In the genomic region with DNA sequence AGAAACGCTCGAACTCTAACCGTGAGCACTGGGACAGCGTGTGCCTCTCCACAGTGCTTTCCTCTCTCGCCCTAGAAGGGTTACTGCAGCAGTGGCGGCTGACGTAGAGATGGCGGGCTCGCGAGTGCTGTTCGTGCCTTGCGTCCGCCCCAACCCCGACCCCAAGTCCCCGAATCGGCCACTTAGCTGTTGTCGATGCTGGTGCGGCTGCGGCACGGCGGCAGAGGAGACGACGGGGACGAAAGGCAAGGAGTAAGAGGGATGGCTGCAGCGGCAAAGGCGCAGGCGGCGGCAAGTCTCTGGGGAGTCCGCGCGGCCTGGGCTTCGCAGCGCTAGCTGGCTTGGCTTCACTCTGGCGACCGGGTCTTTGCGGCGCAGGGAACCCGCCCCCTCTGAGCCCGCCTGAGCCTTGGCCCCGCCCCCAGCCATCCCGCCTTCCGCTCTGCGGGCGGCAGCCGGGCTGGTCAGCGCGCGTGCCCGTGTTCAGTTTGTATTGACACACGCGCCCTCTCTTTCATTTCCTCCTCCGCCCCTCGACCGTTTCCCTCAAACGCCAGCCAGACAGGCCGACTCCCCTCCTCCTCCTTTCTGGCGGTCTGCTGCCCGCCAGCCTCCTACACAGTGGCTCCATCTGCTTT, we compare ENCODE assay signal across 1 cellular context.
TF ChIP-seq lines count a peak whose summit lies in the region.

Gene SPIN4, minus strand, starts transcription at position 354 of the 638 bp plus-strand sequence. CDS start 513 bp downstream, outside the sequence.

TF ChIP-seq in HepG2, 621 proteins besides CTCF, POLR2A, EP300 and RAD21 (continued from another document and continues in another):
- TF ChIP-seq PAXIP1 (CRISPR knock-in tag; conservative IDR thresholded peaks at IDR 0.05) (0 out of 2 replicates have a peak, but pooled peaks have one; percentile 9), THAP11 (CRISPR knock-in tag; IDR thresholded peaks at IDR 0.05) (0 out of 2 replicates have a peak, but pooled peaks have one; percentile 30), DPF2 (CRISPR knock-in tag; IDR thresholded peaks at IDR 0.05; ENCODE audit: borderline replicate concordance, low read depth) (no peak), PHF8 (CRISPR knock-in tag; IDR thresholded peaks at IDR 0.05) (peak; percentile 64; the same call in 1 of the 2 replicates), SP2 (CRISPR knock-in tag; IDR thresholded peaks at IDR 0.05) (no peak), POLR2AphosphoS2 (IDR thresholded peaks at IDR 0.05; ENCODE audit: low read depth, low read length) (no peak), CCDC6 (CRISPR knock-in tag; IDR thresholded peaks at IDR 0.05) (peak; percentile 48; the same call in 1 of the 2 replicates), HNF4G (IDR thresholded peaks at IDR 0.05; ENCODE audit: borderline replicate concordance, low read depth, low read length) (no peak), HNF4G (CRISPR knock-in tag; IDR thresholded peaks at IDR 0.05; ENCODE audit: borderline replicate concordance, low read depth) (no peak), NR3C1 (CRISPR knock-in tag; IDR thresholded peaks at IDR 0.05) (no peak), MAF1 (CRISPR knock-in tag; IDR thresholded peaks at IDR 0.05; ENCODE audit: borderline replicate concordance) (no peak), ZNF513 (CRISPR knock-in tag; conservative IDR thresholded peaks at IDR 0.05) (no peak), ZNF510 (CRISPR knock-in tag; IDR thresholded peaks at IDR 0.05; ENCODE audit: low read depth) (no peak), ZFP36L2 (CRISPR knock-in tag; IDR thresholded peaks at IDR 0.05) (no peak), POLR2G (IDR thresholded peaks at IDR 0.05; ENCODE audit: low read depth, low read length) (no peak), PLSCR1 (CRISPR knock-in tag; IDR thresholded peaks at IDR 0.05; ENCODE audit: borderline replicate concordance) (no peak), FIP1L1 (IDR thresholded peaks at IDR 0.05; ENCODE audit: borderline replicate concordance, insufficient read depth, low read depth, low read length) (no peak), ZNF383 (CRISPR knock-in tag; IDR thresholded peaks at IDR 0.05; ENCODE audit: borderline replicate concordance) (no peak), ZNF382 (CRISPR knock-in tag; IDR thresholded peaks at IDR 0.05; ENCODE audit: borderline replicate concordance) (no peak), SMAD1 (CRISPR knock-in tag; IDR thresholded peaks at IDR 0.05; ENCODE audit: borderline replicate concordance, low read depth) (no peak), ZNF143 (CRISPR knock-in tag; IDR thresholded peaks at IDR 0.05) (no peak), CBX2 (IDR thresholded peaks at IDR 0.05; ENCODE audit: low read depth, low read length) (no peak), CBX2 (CRISPR knock-in tag; IDR thresholded peaks at IDR 0.05; ENCODE audit: low read depth) (no peak), NCOA1 (CRISPR knock-in tag; IDR thresholded peaks at IDR 0.05) (no peak), ZFP36 (IDR thresholded peaks at IDR 0.05; ENCODE audit: borderline replicate concordance, low read depth, low read length, partially characterized antibody) (no peak), HMG20B (CRISPR knock-in tag; conservative IDR thresholded peaks at IDR 0.05) (no peak), ZNF282 (IDR thresholded peaks at IDR 0.05; ENCODE audit: partially characterized antibody) (no peak), KDM5B (CRISPR knock-in tag; IDR thresholded peaks at IDR 0.05; ENCODE audit: borderline replicate concordance) (no peak; the same call in 1 of the 2 replicates), MTA1 (CRISPR knock-in tag; IDR thresholded peaks at IDR 0.05; ENCODE audit: borderline replicate concordance) (no peak), FOXK2 (IDR thresholded peaks at IDR 0.05) (no peak), ZSCAN20 (CRISPR knock-in tag; IDR thresholded peaks at IDR 0.05; ENCODE audit: borderline replicate concordance) (no peak), NONO (IDR thresholded peaks at IDR 0.05) (no peak), NONO (CRISPR knock-in tag; conservative IDR thresholded peaks at IDR 0.05) (0 out of 2 replicates have a peak, but pooled peaks have one; percentile 21), HNRNPUL1 (IDR thresholded peaks at IDR 0.05; ENCODE audit: low read depth, low read length) (no peak), MXI1 (IDR thresholded peaks at IDR 0.05; ENCODE audit: borderline replicate concordance, low read depth, low read length) (no peak), ZNF530 (CRISPR knock-in tag; IDR thresholded peaks at IDR 0.05; ENCODE audit: low read depth) (no peak), HNF4A (CRISPR knock-in tag; IDR thresholded peaks at IDR 0.05) (no peak), SOX13 (IDR thresholded peaks at IDR 0.05) (no peak), SOX13 (CRISPR knock-in tag; conservative IDR thresholded peaks at IDR 0.05 in 1 of 2, IDR thresholded peaks at IDR 0.05 in 1 of 2) (no peak; a peak in 1 of 4 replicates), FOXA3 (CRISPR knock-in tag; IDR thresholded peaks at IDR 0.05) (peak; percentile 43; the same call in 1 of the 2 replicates)
- TF ChIP-seq, protein P1, sequence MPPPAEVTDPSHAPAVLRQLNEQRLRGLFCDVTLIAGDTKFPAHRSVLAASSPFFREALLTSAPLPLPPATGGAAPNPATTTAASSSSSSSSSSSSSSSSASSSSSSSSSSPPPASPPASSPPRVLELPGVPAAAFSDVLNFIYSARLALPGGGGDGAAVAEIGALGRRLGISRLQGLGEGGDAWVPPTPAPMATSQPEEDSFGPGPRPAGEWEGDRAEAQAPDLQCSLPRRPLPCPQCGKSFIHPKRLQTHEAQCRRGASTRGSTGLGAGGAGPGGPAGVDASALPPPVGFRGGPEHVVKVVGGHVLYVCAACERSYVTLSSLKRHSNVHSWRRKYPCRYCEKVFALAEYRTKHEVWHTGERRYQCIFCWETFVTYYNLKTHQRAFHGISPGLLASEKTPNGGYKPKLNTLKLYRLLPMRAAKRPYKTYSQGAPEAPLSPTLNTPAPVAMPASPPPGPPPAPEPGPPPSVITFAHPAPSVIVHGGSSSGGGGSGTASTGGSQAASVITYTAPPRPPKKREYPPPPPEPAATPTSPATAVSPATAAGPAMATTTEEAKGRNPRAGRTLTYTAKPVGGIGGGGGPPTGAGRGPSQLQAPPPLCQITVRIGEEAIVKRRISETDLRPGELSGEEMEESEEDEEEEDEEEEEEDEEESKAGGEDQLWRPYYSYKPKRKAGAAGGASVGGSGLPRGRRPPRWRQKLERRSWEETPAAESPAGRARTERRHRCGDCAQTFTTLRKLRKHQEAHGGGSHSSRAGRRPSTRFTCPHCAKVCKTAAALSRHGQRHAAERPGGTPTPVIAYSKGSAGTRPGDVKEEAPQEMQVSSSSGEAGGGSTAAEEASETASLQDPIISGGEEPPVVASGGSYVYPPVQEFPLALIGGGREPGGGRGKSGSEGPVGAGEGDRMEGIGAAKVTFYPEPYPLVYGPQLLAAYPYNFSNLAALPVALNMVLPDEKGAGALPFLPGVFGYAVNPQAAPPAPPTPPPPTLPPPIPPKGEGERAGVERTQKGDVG (CRISPR knock-in tag; IDR thresholded peaks at IDR 0.05; ENCODE audit: borderline replicate concordance), result no peak
- TF ChIP-seq, protein P2, sequence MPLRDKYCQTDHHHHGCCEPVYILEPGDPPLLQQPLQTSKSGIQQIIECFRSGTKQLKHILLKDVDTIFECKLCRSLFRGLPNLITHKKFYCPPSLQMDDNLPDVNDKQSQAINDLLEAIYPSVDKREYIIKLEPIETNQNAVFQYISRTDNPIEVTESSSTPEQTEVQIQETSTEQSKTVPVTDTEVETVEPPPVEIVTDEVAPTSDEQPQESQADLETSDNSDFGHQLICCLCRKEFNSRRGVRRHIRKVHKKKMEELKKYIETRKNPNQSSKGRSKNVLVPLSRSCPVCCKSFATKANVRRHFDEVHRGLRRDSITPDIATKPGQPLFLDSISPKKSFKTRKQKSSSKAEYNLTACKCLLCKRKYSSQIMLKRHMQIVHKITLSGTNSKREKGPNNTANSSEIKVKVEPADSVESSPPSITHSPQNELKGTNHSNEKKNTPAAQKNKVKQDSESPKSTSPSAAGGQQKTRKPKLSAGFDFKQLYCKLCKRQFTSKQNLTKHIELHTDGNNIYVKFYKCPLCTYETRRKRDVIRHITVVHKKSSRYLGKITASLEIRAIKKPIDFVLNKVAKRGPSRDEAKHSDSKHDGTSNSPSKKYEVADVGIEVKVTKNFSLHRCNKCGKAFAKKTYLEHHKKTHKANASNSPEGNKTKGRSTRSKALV (CRISPR knock-in tag; IDR thresholded peaks at IDR 0.05), result no peak
- TF ChIP-seq, protein P3, sequence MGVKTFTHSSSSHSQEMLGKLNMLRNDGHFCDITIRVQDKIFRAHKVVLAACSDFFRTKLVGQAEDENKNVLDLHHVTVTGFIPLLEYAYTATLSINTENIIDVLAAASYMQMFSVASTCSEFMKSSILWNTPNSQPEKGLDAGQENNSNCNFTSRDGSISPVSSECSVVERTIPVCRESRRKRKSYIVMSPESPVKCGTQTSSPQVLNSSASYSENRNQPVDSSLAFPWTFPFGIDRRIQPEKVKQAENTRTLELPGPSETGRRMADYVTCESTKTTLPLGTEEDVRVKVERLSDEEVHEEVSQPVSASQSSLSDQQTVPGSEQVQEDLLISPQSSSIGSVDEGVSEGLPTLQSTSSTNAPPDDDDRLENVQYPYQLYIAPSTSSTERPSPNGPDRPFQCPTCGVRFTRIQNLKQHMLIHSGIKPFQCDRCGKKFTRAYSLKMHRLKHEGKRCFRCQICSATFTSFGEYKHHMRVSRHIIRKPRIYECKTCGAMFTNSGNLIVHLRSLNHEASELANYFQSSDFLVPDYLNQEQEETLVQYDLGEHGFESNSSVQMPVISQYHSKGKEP (CRISPR knock-in tag; IDR thresholded peaks at IDR 0.05), result no peak
- TF ChIP-seq, protein P4, sequence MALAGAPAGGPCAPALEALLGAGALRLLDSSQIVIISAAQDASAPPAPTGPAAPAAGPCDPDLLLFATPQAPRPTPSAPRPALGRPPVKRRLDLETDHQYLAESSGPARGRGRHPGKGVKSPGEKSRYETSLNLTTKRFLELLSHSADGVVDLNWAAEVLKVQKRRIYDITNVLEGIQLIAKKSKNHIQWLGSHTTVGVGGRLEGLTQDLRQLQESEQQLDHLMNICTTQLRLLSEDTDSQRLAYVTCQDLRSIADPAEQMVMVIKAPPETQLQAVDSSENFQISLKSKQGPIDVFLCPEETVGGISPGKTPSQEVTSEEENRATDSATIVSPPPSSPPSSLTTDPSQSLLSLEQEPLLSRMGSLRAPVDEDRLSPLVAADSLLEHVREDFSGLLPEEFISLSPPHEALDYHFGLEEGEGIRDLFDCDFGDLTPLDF (CRISPR knock-in tag; IDR thresholded peaks at IDR 0.05), result peak; percentile 64; the same call in 1 of the 2 replicates
- TF ChIP-seq, protein P5, sequence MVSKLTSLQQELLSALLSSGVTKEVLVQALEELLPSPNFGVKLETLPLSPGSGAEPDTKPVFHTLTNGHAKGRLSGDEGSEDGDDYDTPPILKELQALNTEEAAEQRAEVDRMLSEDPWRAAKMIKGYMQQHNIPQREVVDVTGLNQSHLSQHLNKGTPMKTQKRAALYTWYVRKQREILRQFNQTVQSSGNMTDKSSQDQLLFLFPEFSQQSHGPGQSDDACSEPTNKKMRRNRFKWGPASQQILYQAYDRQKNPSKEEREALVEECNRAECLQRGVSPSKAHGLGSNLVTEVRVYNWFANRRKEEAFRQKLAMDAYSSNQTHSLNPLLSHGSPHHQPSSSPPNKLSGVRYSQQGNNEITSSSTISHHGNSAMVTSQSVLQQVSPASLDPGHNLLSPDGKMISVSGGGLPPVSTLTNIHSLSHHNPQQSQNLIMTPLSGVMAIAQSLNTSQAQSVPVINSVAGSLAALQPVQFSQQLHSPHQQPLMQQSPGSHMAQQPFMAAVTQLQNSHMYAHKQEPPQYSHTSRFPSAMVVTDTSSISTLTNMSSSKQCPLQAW (CRISPR knock-in tag; IDR thresholded peaks at IDR 0.05), result peak; percentile 36; the same call in 1 of the 2 replicates
- TF ChIP-seq, protein P6, sequence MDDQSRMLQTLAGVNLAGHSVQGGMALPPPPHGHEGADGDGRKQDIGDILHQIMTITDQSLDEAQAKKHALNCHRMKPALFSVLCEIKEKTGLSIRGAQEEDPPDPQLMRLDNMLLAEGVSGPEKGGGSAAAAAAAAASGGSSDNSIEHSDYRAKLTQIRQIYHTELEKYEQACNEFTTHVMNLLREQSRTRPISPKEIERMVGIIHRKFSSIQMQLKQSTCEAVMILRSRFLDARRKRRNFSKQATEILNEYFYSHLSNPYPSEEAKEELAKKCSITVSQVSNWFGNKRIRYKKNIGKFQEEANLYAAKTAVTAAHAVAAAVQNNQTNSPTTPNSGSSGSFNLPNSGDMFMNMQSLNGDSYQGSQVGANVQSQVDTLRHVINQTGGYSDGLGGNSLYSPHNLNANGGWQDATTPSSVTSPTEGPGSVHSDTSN (CRISPR knock-in tag; IDR thresholded peaks at IDR 0.05; ENCODE audit: borderline replicate concordance), result no peak
